ENCODE assay signal across 1 cellular context in genomic region chr9:20623021-20623747, GRCh38.
TF ChIP-seq lines count a peak whose summit lies in the region.

No MANE protein-coding gene starts in this region.

TF ChIP-seq in GM12878, 131 proteins besides CTCF, POLR2A, EP300 and RAD21 (continued from another document):
- TF ChIP-seq NKRF (conservative IDR thresholded peaks at IDR 0.05) (peak; percentile 52), SPI1 (IDR thresholded peaks at IDR 0.05; ENCODE audit: borderline replicate concordance, insufficient read depth, low read depth, low read length) (0 out of 2 replicates have a peak, but pooled peaks have one; percentile 8), CBFB (IDR thresholded peaks at IDR 0.05; ENCODE audit: low read depth) (no peak), HCFC1 (IDR thresholded peaks at IDR 0.05; ENCODE audit: low read length) (0 out of 2 replicates have a peak, but pooled peaks have one; percentile 25), MEF2B (IDR thresholded peaks at IDR 0.05; ENCODE audit: partially characterized antibody, poor library complexity, severe bottlenecking) (peak; percentile 48), DPF2 (IDR thresholded peaks at IDR 0.05) (0 out of 2 replicates have a peak, but pooled peaks have one; percentile 17), SRF (IDR thresholded peaks at IDR 0.05; ENCODE audit: low read depth in 2 of 2, low read length in 2 of 2) (0 out of 4 replicates have a peak, but pooled peaks of 1 of the 2 experiments have one; percentile 40), NRF1 (conservative IDR thresholded peaks at IDR 0.05; ENCODE audit: low read depth, low read length) (no peak), ZNF207 (IDR thresholded peaks at IDR 0.05; ENCODE audit: borderline replicate concordance) (peak; percentile 47; the same call in 1 of the 2 replicates), RBBP5 (conservative IDR thresholded peaks at IDR 0.05) (0 out of 2 replicates have a peak, but pooled peaks have one; percentile 85), TCF12 (IDR thresholded peaks at IDR 0.05; ENCODE audit: low read depth, low read length) (no peak), CREM (IDR thresholded peaks at IDR 0.05; ENCODE audit: low read depth) (no peak), PKNOX1 (IDR thresholded peaks at IDR 0.05) (no peak; the same call in 1 of the 2 replicates), SKIL (IDR thresholded peaks at IDR 0.05; ENCODE audit: low read depth, poor library complexity, severe bottlenecking) (no peak), BACH1 (IDR thresholded peaks at IDR 0.05; ENCODE audit: borderline replicate concordance) (0 out of 2 replicates have a peak, but pooled peaks have one; percentile 47), ZNF622 (IDR thresholded peaks at IDR 0.05) (no peak), BCLAF1 (IDR thresholded peaks at IDR 0.05) (no peak), WRNIP1 (IDR thresholded peaks at IDR 0.05; ENCODE audit: borderline replicate concordance, low read depth, low read length) (no peak), GATAD2B (conservative IDR thresholded peaks at IDR 0.05; ENCODE audit: low read depth) (0 out of 2 replicates have a peak, but pooled peaks have one; percentile 35), ETV6 (conservative IDR thresholded peaks at IDR 0.05 in 1 of 2, IDR thresholded peaks at IDR 0.05 in 1 of 2; ENCODE audit: borderline replicate concordance in 1 of 2, low read depth in 1 of 2) (no peak), TAF1 (IDR thresholded peaks at IDR 0.05; ENCODE audit: borderline replicate concordance, low read depth, low read length) (no peak), YY1 (IDR thresholded peaks at IDR 0.05; ENCODE audit: low read depth, low read length) (0 out of 2 replicates have a peak, but pooled peaks have one; percentile 5), NR2C2 (IDR thresholded peaks at IDR 0.05; ENCODE audit: borderline replicate concordance, control insufficient read depth, insufficient read length, low read depth) (no peak), FOXM1 (IDR thresholded peaks at IDR 0.05; ENCODE audit: low read depth, low read length) (no peak), SREBF1 (IDR thresholded peaks at IDR 0.05; ENCODE audit: low read length) (no peak), RELA (IDR thresholded peaks at IDR 0.05; ENCODE audit: borderline replicate concordance, partially characterized antibody) (no peak), RB1 (IDR thresholded peaks at IDR 0.05; ENCODE audit: borderline replicate concordance) (peak; percentile 17; the same call in 1 of the 2 replicates), SMAD1 (IDR thresholded peaks at IDR 0.05; ENCODE audit: low read depth, partially characterized antibody) (no peak)
- TF ChIP-seq, protein P1, sequence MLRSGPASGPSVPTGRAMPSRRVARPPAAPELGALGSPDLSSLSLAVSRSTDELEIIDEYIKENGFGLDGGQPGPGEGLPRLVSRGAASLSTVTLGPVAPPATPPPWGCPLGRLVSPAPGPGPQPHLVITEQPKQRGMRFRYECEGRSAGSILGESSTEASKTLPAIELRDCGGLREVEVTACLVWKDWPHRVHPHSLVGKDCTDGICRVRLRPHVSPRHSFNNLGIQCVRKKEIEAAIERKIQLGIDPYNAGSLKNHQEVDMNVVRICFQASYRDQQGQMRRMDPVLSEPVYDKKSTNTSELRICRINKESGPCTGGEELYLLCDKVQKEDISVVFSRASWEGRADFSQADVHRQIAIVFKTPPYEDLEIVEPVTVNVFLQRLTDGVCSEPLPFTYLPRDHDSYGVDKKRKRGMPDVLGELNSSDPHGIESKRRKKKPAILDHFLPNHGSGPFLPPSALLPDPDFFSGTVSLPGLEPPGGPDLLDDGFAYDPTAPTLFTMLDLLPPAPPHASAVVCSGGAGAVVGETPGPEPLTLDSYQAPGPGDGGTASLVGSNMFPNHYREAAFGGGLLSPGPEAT (IDR thresholded peaks at IDR 0.05; ENCODE audit: low read depth) = peak; percentile 8; the same call in 1 of the 2 replicates
- TF ChIP-seq, protein P2, sequence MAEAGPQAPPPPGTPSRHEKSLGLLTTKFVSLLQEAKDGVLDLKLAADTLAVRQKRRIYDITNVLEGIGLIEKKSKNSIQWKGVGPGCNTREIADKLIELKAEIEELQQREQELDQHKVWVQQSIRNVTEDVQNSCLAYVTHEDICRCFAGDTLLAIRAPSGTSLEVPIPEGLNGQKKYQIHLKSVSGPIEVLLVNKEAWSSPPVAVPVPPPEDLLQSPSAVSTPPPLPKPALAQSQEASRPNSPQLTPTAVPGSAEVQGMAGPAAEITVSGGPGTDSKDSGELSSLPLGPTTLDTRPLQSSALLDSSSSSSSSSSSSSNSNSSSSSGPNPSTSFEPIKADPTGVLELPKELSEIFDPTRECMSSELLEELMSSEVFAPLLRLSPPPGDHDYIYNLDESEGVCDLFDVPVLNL (IDR thresholded peaks at IDR 0.05; ENCODE audit: low read depth, low read length) = 0 out of 2 replicates have a peak, but pooled peaks have one; percentile 33
- TF ChIP-seq, protein P3, sequence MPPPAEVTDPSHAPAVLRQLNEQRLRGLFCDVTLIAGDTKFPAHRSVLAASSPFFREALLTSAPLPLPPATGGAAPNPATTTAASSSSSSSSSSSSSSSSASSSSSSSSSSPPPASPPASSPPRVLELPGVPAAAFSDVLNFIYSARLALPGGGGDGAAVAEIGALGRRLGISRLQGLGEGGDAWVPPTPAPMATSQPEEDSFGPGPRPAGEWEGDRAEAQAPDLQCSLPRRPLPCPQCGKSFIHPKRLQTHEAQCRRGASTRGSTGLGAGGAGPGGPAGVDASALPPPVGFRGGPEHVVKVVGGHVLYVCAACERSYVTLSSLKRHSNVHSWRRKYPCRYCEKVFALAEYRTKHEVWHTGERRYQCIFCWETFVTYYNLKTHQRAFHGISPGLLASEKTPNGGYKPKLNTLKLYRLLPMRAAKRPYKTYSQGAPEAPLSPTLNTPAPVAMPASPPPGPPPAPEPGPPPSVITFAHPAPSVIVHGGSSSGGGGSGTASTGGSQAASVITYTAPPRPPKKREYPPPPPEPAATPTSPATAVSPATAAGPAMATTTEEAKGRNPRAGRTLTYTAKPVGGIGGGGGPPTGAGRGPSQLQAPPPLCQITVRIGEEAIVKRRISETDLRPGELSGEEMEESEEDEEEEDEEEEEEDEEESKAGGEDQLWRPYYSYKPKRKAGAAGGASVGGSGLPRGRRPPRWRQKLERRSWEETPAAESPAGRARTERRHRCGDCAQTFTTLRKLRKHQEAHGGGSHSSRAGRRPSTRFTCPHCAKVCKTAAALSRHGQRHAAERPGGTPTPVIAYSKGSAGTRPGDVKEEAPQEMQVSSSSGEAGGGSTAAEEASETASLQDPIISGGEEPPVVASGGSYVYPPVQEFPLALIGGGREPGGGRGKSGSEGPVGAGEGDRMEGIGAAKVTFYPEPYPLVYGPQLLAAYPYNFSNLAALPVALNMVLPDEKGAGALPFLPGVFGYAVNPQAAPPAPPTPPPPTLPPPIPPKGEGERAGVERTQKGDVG (CRISPR knock-in tag; IDR thresholded peaks at IDR 0.05) = no peak
TF ChIP-seq in GM12878: peak in this region for 16.
